In genomic region chr10:130429809-130430208, GRCh38 we compare ENCODE assay signal across 18 cellular contexts.
DNase-seq lines count a peak whose midpoint lies in the region; ATAC-seq and TF ChIP-seq lines count a peak whose summit lies in the region.
"Had no signal": no experiment of that assay in that cellular context is flagged by ENCODE, and none has a peak within 500 bp of the region (broad histone marks: within the 10 kb centered on the region; RNA-seq: fewer than 3 reads in every experiment).

No MANE protein-coding gene starts in this region.

- no peak overlapping the region for H3K4me2 ChIP-seq in H9 (ENCODE audit: insufficient read depth, insufficient read length, low read length)
- H3K4me2 ChIP-seq: BLaER1, GM23338 had no signal

- H3K9me3 Mint-ChIP-seq in H9 = peaks cover 4 to 5% of the 10 kb centered on the region in 2 experiments; a peak in 3 of 5 replicates
- H3K9me3 Mint-ChIP-seq: CD8-positive, alpha-beta T cell had no signal

- peak overlapping the region in 1 of 3 experiments; percentile 79; a peak in 1 of 7 replicates for H3K27ac Mint-ChIP-seq in H9
- H3K27ac Mint-ChIP-seq: B cell; CD4-positive, CD25-positive, alpha-beta regulatory T cell; CD8-positive, alpha-beta T cell; GM23338; HFFc6 had no signal

- no peak overlapping the region for H2AFZ ChIP-seq in H9 (ENCODE audit: low read length)
- H2AFZ ChIP-seq: GM23338 had no signal

- H3K56ac ChIP-seq in H9 (ENCODE audit: insufficient read length, low read depth, low read length) = no peak overlapping the region

- no peaks in the 10 kb centered on the region for H4K20me1 ChIP-seq in H9 (ENCODE audit: control insufficient read depth, insufficient read depth, insufficient read length)
- H4K20me1 ChIP-seq: BLaER1 had no signal

- no peak overlapping the region for H2BK20ac ChIP-seq in H9 (ENCODE audit: low read depth, low read length, poor library complexity, severe bottlenecking)

- ATAC-seq in GM19324 (IDR thresholded peaks at IDR 0.05; ENCODE audit: low FRiP score, unreplicated experiment) (no peak), HG03095 (IDR thresholded peaks at IDR 0.05; ENCODE audit: unreplicated experiment) (no peak)
- ATAC-seq: CD8-positive, alpha-beta T cell; GM23338 had no signal

- H3K27ac ChIP-seq in H9 (ENCODE audit: insufficient read length, low read depth, low read length) = no peak overlapping the region
- H3K27ac ChIP-seq: 22Rv1, BLaER1, C4-2B had no signal

- no peak overlapping the region for H3K23ac ChIP-seq in H9 (ENCODE audit: insufficient read length, low read depth, low read length)

- no peaks in the 10 kb centered on the region for H3K4me1 Mint-ChIP-seq in H9
- H3K4me1 Mint-ChIP-seq: B cell; CD4-positive, CD25-positive, alpha-beta regulatory T cell; GM23338 had no signal

- no peaks in the 10 kb centered on the region for H3K4me1 ChIP-seq in H9 (ENCODE audit: insufficient read depth, low read length)
- H3K4me1 ChIP-seq: BLaER1, Caco-2, HAP-1 had no signal

- H3T11ph ChIP-seq in H9 (ENCODE audit: low read length) = no peak overlapping the region

- no CpG with 5 or more reads among the region's 4 CpGs for WGBS in H9 (ENCODE audit: extremely low coverage, insufficient read length, low lambda C conversion rate)

- TF ChIP-seq CTCF in H9 (conservative IDR thresholded peaks at IDR 0.05) = no peak

- H3K23me2 ChIP-seq in H9 (ENCODE audit: insufficient read length, low read depth, low read length, poor library complexity, severe bottlenecking) = no peaks in the 10 kb centered on the region

- no peak overlapping the region for H3K4me3 Mint-ChIP-seq in H9
- H3K4me3 Mint-ChIP-seq: B cell; CD4-positive, CD25-positive, alpha-beta regulatory T cell; CD8-positive, alpha-beta T cell; GM23338; HFFc6 had no signal

- peaks cover 3% of the 10 kb centered on the region; the same call in 1 of the 2 replicates for H3K27me3 Mint-ChIP-seq in H9 (ENCODE audit: low read depth)
- H3K27me3 Mint-ChIP-seq: B cell; CD4-positive, CD25-positive, alpha-beta regulatory T cell had no signal

- DNase-seq in activated CD8-positive, alpha-beta memory T cell treated with anti-CD3 and anti-CD28 coated beads for 24 hours = peak; percentile 28
- DNase-seq in activated CD8-positive, alpha-beta memory T cell treated with anti-CD3 and anti-CD28 coated beads, Interleukin-2, amount 50 U/mL, for 4 hours = no peak
- DNase-seq in H9 (peak; percentile 2), islet precursor cell (peak; percentile 16)
- DNase-seq: Caco-2; CD4-positive, CD25-positive, alpha-beta regulatory T cell; CD8-positive, alpha-beta T cell; DMS153; DND-41; HFFc6 had no signal

- no peak overlapping the region for H2BK5ac ChIP-seq in H9 (ENCODE audit: insufficient read length, low read length)

- H2BK120ac ChIP-seq in H9 (ENCODE audit: low read depth, low read length, poor library complexity, severe bottlenecking) = no peak overlapping the region

- H2BK15ac ChIP-seq in H9 (ENCODE audit: low read depth, low read length) = no peak overlapping the region

- H3K79me2 ChIP-seq in H9 (ENCODE audit: insufficient read depth, low read length) = no peaks in the 10 kb centered on the region

- no peak overlapping the region for H2AK5ac ChIP-seq in H9 (ENCODE audit: insufficient read length, low read length)

- no peaks in the 10 kb centered on the region for H3K36me3 Mint-ChIP-seq in H9 (ENCODE audit: insufficient read depth in 1 of 3, low read depth in 3 of 3)
- H3K36me3 Mint-ChIP-seq: CD4-positive, CD25-positive, alpha-beta regulatory T cell; CD8-positive, alpha-beta T cell had no signal

- no peak overlapping the region for H3K9ac ChIP-seq in H9 (ENCODE audit: extremely low read depth, insufficient read length, low read length)
- H3K9ac ChIP-seq: BLaER1 had no signal

- no peaks in the 10 kb centered on the region; the same call in 1 of the 2 replicates for H3K27me3 ChIP-seq in H9 (ENCODE audit: insufficient read depth, low read length)
- H3K27me3 ChIP-seq: BLaER1 had no signal

- no peaks in the 10 kb centered on the region for H3K9me3 ChIP-seq in H9 (ENCODE audit: control insufficient read depth, low read depth, low read length)
- H3K9me3 ChIP-seq: BLaER1, Caco-2, HAP-1 had no signal

- H3K4ac ChIP-seq in H9 (ENCODE audit: low read depth, low read length) = no peak overlapping the region

- no peak overlapping the region for H3K18ac ChIP-seq in H9 (ENCODE audit: insufficient read length, low read depth, low read length)

- H4K8ac ChIP-seq in H9 (replicated peaks; ENCODE audit: insufficient read length, low read depth, low read length) = no peak overlapping the region

- no peaks in the 10 kb centered on the region for H3K79me1 ChIP-seq in H9 (ENCODE audit: insufficient read depth, low read depth, low read length, poor library complexity, severe bottlenecking)

- H4K91ac ChIP-seq in H9 (ENCODE audit: insufficient read length, low read depth, low read length) = no peak overlapping the region

- no peak overlapping the region for H3K14ac ChIP-seq in H9 (ENCODE audit: insufficient read depth, low read length)

- no peak overlapping the region for H4K5ac ChIP-seq in H9 (ENCODE audit: insufficient read length, low read depth, low read length)

- H2BK12ac ChIP-seq in H9 (ENCODE audit: insufficient read length, low read depth, low read length) = no peak overlapping the region
